ENCODE assay signal across 1 cellular context in genomic region chr15:60021589-60022378, GRCh38.
TF ChIP-seq lines count a peak whose summit lies in the region.

No MANE protein-coding gene starts in this region.

TF ChIP-seq in K562, 482 proteins besides CTCF, POLR2A, EP300 and RAD21 (continued from another document and continues in another):
- TF ChIP-seq E2F8 (IDR thresholded peaks at IDR 0.05; ENCODE audit: low read depth, partially characterized antibody) = no peak
- no peak for TF ChIP-seq AFF1 (IDR thresholded peaks at IDR 0.05; ENCODE audit: low read depth in 1 of 2, partially characterized antibody in 2 of 2)
- no peak for TF ChIP-seq ZNF764 (CRISPR knock-in tag; IDR thresholded peaks at IDR 0.05; ENCODE audit: low read depth)
- no peak for TF ChIP-seq ZNF140 (CRISPR knock-in tag; IDR thresholded peaks at IDR 0.05)
- no peak for TF ChIP-seq RCOR1 (IDR thresholded peaks at IDR 0.05; ENCODE audit: borderline replicate concordance in 1 of 2, low read depth in 2 of 2, low read length in 2 of 2)
- no peak for TF ChIP-seq ZNF511 (CRISPR knock-in tag; IDR thresholded peaks at IDR 0.05)
- TF ChIP-seq ARID3B (CRISPR knock-in tag; IDR thresholded peaks at IDR 0.05; ENCODE audit: borderline replicate concordance) = peak; percentile 98; the same call in 1 of the 2 replicates
- TF ChIP-seq ZNF311 (CRISPR knock-in tag; IDR thresholded peaks at IDR 0.05) = peak; percentile 99
- no peak for TF ChIP-seq TAF1 (IDR thresholded peaks at IDR 0.05; ENCODE audit: control insufficient read depth, extremely low read depth, insufficient read depth, low read length, severe bottlenecking)
- TF ChIP-seq ETV6 (IDR thresholded peaks at IDR 0.05; ENCODE audit: borderline replicate concordance in 1 of 2, low read depth in 2 of 2, low read length in 1 of 2) = no peak
- TF ChIP-seq ETV6 (CRISPR knock-in tag; IDR thresholded peaks at IDR 0.05; ENCODE audit: borderline replicate concordance) = no peak
- no peak for TF ChIP-seq CHD1 (IDR thresholded peaks at IDR 0.05; ENCODE audit: low read length)
- TF ChIP-seq GTF2E2 (tag; IDR thresholded peaks at IDR 0.05) = 0 out of 2 replicates have a peak, but pooled peaks have one; percentile 21
- TF ChIP-seq ZNF76 (CRISPR knock-in tag; IDR thresholded peaks at IDR 0.05; ENCODE audit: borderline replicate concordance) = peak; percentile 100
- no peak for TF ChIP-seq GTF2F1 (IDR thresholded peaks at IDR 0.05; ENCODE audit: low read depth, low read length)
- TF ChIP-seq CEBPZ (IDR thresholded peaks at IDR 0.05; ENCODE audit: borderline replicate concordance, low read depth, low read length) = no peak
- TF ChIP-seq GATAD2A (IDR thresholded peaks at IDR 0.05) = no peak
- TF ChIP-seq MBD1 (CRISPR knock-in tag; IDR thresholded peaks at IDR 0.05) = no peak
- TF ChIP-seq PRPF4 (IDR thresholded peaks at IDR 0.05; ENCODE audit: insufficient read depth, low read depth, low read length, poor library complexity, severe bottlenecking) = no peak
- no peak for TF ChIP-seq ID3 (CRISPR knock-in tag; IDR thresholded peaks at IDR 0.05)
- no peak for TF ChIP-seq ID3 (tag; IDR thresholded peaks at IDR 0.05)
- TF ChIP-seq TSC22D4 (tag; IDR thresholded peaks at IDR 0.05) = no peak
- peak; percentile 90 for TF ChIP-seq ZNF830 (CRISPR knock-in tag; IDR thresholded peaks at IDR 0.05)
- TF ChIP-seq USF1 (CRISPR knock-in tag; IDR thresholded peaks at IDR 0.05) = no peak
- TF ChIP-seq REST (CRISPR knock-in tag; IDR thresholded peaks at IDR 0.05; ENCODE audit: low read depth) = peak; percentile 91
